ENCODE assay signal across 1 cellular context in genomic region chr14:101711041-101711861, GRCh38.
TF ChIP-seq lines count a peak whose summit lies in the region.

No MANE protein-coding gene starts in this region.

TF ChIP-seq in K562, 482 proteins besides CTCF, POLR2A, EP300 and RAD21 (continued from another document and continues in another):
- no peak for TF ChIP-seq E2F1 (CRISPR knock-in tag; IDR thresholded peaks at IDR 0.05)
- TF ChIP-seq, protein P1, sequence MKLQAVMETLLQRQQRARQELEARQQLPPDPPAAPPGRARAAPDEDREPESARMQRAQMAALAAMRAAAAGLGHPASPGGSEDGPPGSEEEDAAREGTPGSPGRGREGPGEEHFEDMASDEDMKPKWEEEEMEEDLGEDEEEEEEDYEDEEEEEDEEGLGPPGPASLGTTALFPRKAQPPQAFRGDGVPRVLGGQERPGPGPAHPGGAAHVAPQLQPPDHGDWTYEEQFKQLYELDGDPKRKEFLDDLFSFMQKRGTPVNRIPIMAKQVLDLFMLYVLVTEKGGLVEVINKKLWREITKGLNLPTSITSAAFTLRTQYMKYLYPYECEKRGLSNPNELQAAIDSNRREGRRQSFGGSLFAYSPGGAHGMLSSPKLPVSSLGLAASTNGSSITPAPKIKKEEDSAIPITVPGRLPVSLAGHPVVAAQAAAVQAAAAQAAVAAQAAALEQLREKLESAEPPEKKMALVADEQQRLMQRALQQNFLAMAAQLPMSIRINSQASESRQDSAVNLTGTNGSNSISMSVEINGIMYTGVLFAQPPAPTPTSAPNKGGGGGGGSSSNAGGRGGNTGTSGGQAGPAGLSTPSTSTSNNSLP (IDR thresholded peaks at IDR 0.05; ENCODE audit: borderline replicate concordance, low read depth, low read length), result no peak
- no peak for TF ChIP-seq TAL1 (IDR thresholded peaks at IDR 0.05)
- TF ChIP-seq ZNF609 (CRISPR knock-in tag; IDR thresholded peaks at IDR 0.05; ENCODE audit: borderline replicate concordance), result no peak
- no peak for TF ChIP-seq UBTF (IDR thresholded peaks at IDR 0.05; ENCODE audit: borderline replicate concordance in 1 of 2, low read depth in 2 of 2, low read length in 2 of 2)
- peak; percentile 58 for TF ChIP-seq FOXP1 (CRISPR knock-in tag; IDR thresholded peaks at IDR 0.05)
- no peak for TF ChIP-seq ZKSCAN8 (CRISPR knock-in tag; IDR thresholded peaks at IDR 0.05)
- peak; percentile 79 for TF ChIP-seq RBFOX2 (IDR thresholded peaks at IDR 0.05; ENCODE audit: low read depth, low read length)
- TF ChIP-seq TSC22D4 (tag; IDR thresholded peaks at IDR 0.05), result no peak
- TF ChIP-seq ATF7 (IDR thresholded peaks at IDR 0.05), result no peak
- TF ChIP-seq, protein P2, sequence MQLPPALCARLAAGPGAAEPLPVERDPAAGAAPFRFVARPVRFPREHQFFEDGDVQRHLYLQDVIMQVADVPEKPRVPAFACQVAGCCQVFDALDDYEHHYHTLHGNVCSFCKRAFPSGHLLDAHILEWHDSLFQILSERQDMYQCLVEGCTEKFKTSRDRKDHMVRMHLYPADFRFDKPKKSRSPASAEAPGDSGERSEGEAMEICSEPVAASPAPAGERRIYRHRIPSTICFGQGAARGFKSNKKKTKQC (CRISPR knock-in tag; IDR thresholded peaks at IDR 0.05), result no peak
- no peak for TF ChIP-seq ZBTB33 (CRISPR knock-in tag; IDR thresholded peaks at IDR 0.05)
- TF ChIP-seq SRSF9 (IDR thresholded peaks at IDR 0.05; ENCODE audit: borderline replicate concordance, low read depth, low read length), result no peak
- TF ChIP-seq RAD51 (IDR thresholded peaks at IDR 0.05; ENCODE audit: borderline replicate concordance, low read depth), result no peak
- 0 out of 2 replicates have a peak, but pooled peaks have one; percentile 11 for TF ChIP-seq NCOR1 (IDR thresholded peaks at IDR 0.05)
- no peak for TF ChIP-seq ZNF253 (CRISPR knock-in tag; conservative IDR thresholded peaks at IDR 0.05)
- TF ChIP-seq BMI1 (IDR thresholded peaks at IDR 0.05; ENCODE audit: low read length), result no peak
- no peak for TF ChIP-seq ZNF274 (IDR thresholded peaks at IDR 0.05; ENCODE audit: borderline replicate concordance, low read depth, low read length)
- no peak for TF ChIP-seq BCL6 (CRISPR knock-in tag; IDR thresholded peaks at IDR 0.05)
- TF ChIP-seq, protein P3, sequence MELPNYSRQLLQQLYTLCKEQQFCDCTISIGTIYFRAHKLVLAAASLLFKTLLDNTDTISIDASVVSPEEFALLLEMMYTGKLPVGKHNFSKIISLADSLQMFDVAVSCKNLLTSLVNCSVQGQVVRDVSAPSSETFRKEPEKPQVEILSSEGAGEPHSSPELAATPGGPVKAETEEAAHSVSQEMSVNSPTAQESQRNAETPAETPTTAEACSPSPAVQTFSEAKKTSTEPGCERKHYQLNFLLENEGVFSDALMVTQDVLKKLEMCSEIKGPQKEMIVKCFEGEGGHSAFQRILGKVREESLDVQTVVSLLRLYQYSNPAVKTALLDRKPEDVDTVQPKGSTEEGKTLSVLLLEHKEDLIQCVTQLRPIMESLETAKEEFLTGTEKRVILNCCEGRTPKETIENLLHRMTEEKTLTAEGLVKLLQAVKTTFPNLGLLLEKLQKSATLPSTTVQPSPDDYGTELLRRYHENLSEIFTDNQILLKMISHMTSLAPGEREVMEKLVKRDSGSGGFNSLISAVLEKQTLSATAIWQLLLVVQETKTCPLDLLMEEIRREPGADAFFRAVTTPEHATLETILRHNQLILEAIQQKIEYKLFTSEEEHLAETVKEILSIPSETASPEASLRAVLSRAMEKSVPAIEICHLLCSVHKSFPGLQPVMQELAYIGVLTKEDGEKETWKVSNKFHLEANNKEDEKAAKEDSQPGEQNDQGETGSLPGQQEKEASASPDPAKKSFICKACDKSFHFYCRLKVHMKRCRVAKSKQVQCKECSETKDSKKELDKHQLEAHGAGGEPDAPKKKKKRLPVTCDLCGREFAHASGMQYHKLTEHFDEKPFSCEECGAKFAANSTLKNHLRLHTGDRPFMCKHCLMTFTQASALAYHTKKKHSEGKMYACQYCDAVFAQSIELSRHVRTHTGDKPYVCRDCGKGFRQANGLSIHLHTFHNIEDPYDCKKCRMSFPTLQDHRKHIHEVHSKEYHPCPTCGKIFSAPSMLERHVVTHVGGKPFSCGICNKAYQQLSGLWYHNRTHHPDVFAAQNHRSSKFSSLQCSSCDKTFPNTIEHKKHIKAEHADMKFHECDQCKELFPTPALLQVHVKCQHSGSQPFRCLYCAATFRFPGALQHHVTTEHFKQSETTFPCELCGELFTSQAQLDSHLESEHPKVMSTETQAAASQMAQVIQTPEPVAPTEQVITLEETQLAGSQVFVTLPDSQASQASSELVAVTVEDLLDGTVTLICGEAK (IDR thresholded peaks at IDR 0.05), result 0 out of 2 replicates have a peak, but pooled peaks have one; percentile 13
- TF ChIP-seq, protein P3 (CRISPR knock-in tag; IDR thresholded peaks at IDR 0.05), result no peak
- no peak for TF ChIP-seq CSDE1 (IDR thresholded peaks at IDR 0.05)
- peak; percentile 23; the same call in 1 of the 2 replicates for TF ChIP-seq CREM (IDR thresholded peaks at IDR 0.05; ENCODE audit: low read depth)
- no peak for TF ChIP-seq ATF1 (CRISPR knock-in tag; IDR thresholded peaks at IDR 0.05)
- TF ChIP-seq ATF1 (tag; IDR thresholded peaks at IDR 0.05), result peak; percentile 36
- TF ChIP-seq CUX1 (CRISPR knock-in tag; IDR thresholded peaks at IDR 0.05), result no peak
